Comparison of ENCODE assay signal across 2 cellular contexts in genomic region chr17:15999974-16000827, GRCh38.
TF ChIP-seq lines count a peak whose summit lies in the region.

No MANE protein-coding gene starts in this region.

TF ChIP-seq in SK-N-SH, 30 proteins besides CTCF, POLR2A, EP300 and RAD21:
- TF ChIP-seq TCF12 (IDR thresholded peaks at IDR 0.05) = no peak
- TF ChIP-seq, protein P1, sequence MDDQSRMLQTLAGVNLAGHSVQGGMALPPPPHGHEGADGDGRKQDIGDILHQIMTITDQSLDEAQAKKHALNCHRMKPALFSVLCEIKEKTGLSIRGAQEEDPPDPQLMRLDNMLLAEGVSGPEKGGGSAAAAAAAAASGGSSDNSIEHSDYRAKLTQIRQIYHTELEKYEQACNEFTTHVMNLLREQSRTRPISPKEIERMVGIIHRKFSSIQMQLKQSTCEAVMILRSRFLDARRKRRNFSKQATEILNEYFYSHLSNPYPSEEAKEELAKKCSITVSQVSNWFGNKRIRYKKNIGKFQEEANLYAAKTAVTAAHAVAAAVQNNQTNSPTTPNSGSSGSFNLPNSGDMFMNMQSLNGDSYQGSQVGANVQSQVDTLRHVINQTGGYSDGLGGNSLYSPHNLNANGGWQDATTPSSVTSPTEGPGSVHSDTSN (IDR thresholded peaks at IDR 0.05) = no peak
- TF ChIP-seq SIN3A (IDR thresholded peaks at IDR 0.05; ENCODE audit: borderline replicate concordance, low read depth, low read length) = peak; percentile 40; the same call in 1 of the 2 replicates
- no peak for TF ChIP-seq NFIC (IDR thresholded peaks at IDR 0.05; ENCODE audit: borderline replicate concordance)

TF ChIP-seq in endothelial cell of umbilical vein, 7 proteins besides CTCF, POLR2A, EP300 and RAD21:
- TF ChIP-seq FOS (IDR thresholded peaks at IDR 0.05; ENCODE audit: borderline replicate concordance, insufficient read depth, low read length) (no peak), MAX (IDR thresholded peaks at IDR 0.05; ENCODE audit: insufficient read depth, insufficient read length) (no peak), MYC (IDR thresholded peaks at IDR 0.05; ENCODE audit: low read depth, low read length) (no peak), POLR2AphosphoS5 (IDR thresholded peaks at IDR 0.05; ENCODE audit: insufficient read depth, low read depth, low read length) (no peak), GATA2 (IDR thresholded peaks at IDR 0.05; ENCODE audit: insufficient read depth, insufficient read length, low read depth, low read length) (no peak), EZH2 (IDR thresholded peaks at IDR 0.05; ENCODE audit: borderline replicate concordance, low read depth, low read length, severe bottlenecking) (no peak), JUN (IDR thresholded peaks at IDR 0.05; ENCODE audit: borderline replicate concordance, insufficient read depth, insufficient read length, low read depth) (no peak)
